ENCODE assay signal across 8 cellular contexts in genomic region chr18:35005963-35006577, GRCh38. TPM values are rescaled to one million over a fixed set of nuclear protein-coding genes. Genes with fewer than 3 reads are reported as not detected.
DNase-seq lines count a peak whose midpoint lies in the region; ATAC-seq and TF ChIP-seq lines count a peak whose summit lies in the region.

No MANE protein-coding gene starts in this region.

- H3K27me3 ChIP-seq in neutrophil, result no peaks in the 10 kb centered on the region

- no peak overlapping the region for H3K27ac Mint-ChIP-seq in T-helper 17 cell

- no peaks in the 10 kb centered on the region for H3K4me1 Mint-ChIP-seq in T-helper 17 cell

- no peak overlapping the region for H3K4me3 ChIP-seq in AG10803 (ENCODE audit: low read length)
- no peak overlapping the region for H3K4me3 ChIP-seq in fibroblast of villous mesenchyme (ENCODE audit: low read depth, low read length)
- no peak overlapping the region for H3K4me3 ChIP-seq in neutrophil (ENCODE audit: low read depth in 1 of 2, low read length in 1 of 2)

- peak; percentile 72 for DNase-seq in AG10803 (ENCODE audit: low read depth)
- DNase-seq in NCI-H146 (lab: John Stamatoyannopoulos, UW), result peak; percentile 72
- no peak for DNase-seq in T-helper 17 cell
- DNase-seq in fibroblast of villous mesenchyme (ENCODE audit: low read depth), result peak; percentile 74

- H3K27ac ChIP-seq in neutrophil, result no peak overlapping the region

- H3K36me3 Mint-ChIP-seq in T-helper 17 cell (ENCODE audit: low read depth), result peaks cover 3% of the 10 kb centered on the region

- TF ChIP-seq CTCF in AG10803 (conservative IDR thresholded peaks at IDR 0.05; ENCODE audit: low read length), result peak; percentile 80
- TF ChIP-seq CTCF in fibroblast of villous mesenchyme (IDR thresholded peaks at IDR 0.05; ENCODE audit: insufficient read depth, low read depth, low read length), result peak; percentile 64
- peak; percentile 60 for TF ChIP-seq CTCF in neutrophil (IDR thresholded peaks at IDR 0.05)

- no peaks in the 10 kb centered on the region for H3K9me3 ChIP-seq in T-helper 17 cell (ENCODE audit: control insufficient read depth, low read length, poor library complexity, severe bottlenecking)
- H3K9me3 ChIP-seq in neutrophil, result no peaks in the 10 kb centered on the region

- no peaks in the 10 kb centered on the region for H3K4me1 ChIP-seq in neutrophil (ENCODE audit: control insufficient read depth in 1 of 2, insufficient read depth in 1 of 2, low read depth in 1 of 2, low read length in 1 of 2)

- no peak overlapping the region for H3K4me3 Mint-ChIP-seq in T-helper 17 cell

- ATAC-seq in GM18502 (IDR thresholded peaks at IDR 0.05; ENCODE audit: poor library complexity, unreplicated experiment) (peak; percentile 91), HG02884 (IDR thresholded peaks at IDR 0.05; ENCODE audit: unreplicated experiment) (peak; percentile 95), T-helper 17 cell (peak; percentile 86), GM21360 (IDR thresholded peaks at IDR 0.05; ENCODE audit: unreplicated experiment) (no peak)

- H3K36me3 ChIP-seq in neutrophil, result no peaks in the 10 kb centered on the region

- H3K27me3 Mint-ChIP-seq in T-helper 17 cell, result peaks cover 7% of the 10 kb centered on the region

RNA-seq across cellular contexts. Expression of gene MAPRE2, which starts 35.1 kb away (rescaled TPM):
- total RNA-seq in T-helper 17 cell, result 100 to 1,000 TPM in 1 of 2 donors, 10 to 100 TPM in 1; 91.4 to 111 TPM
- total RNA-seq in fibroblast of villous mesenchyme, result 18.6 and 19.0 TPM in 2 replicates

Comparison
In these comparisons a context has a peak if more than half of its experiments do, and no peak if none do; other contexts are left out.
1. DNase-seq: peak in AG10803 (single experiment), NCI-H146 (single experiment) and fibroblast of villous mesenchyme (single experiment); none in T-helper 17 cell (0 of 3).
2. Peak in every context shown above with its lines, with median percentiles within 50 percentile points of each other: CTCF ChIP-seq.